ENCODE assay signal across 23 cellular contexts in genomic region chr6:123000244-123000770, GRCh38. TPM values are rescaled to one million over a fixed set of nuclear protein-coding genes. Genes with fewer than 3 reads are reported as not detected.
"Had no signal": no experiment of that assay in that cellular context is flagged by ENCODE, and none has a peak within 500 bp of the region (broad histone marks: within the 10 kb centered on the region; RNA-seq: fewer than 3 reads in every experiment).

No MANE protein-coding gene starts in this region.

- H3K27ac Mint-ChIP-seq: immature natural killer cell; naive thymus-derived CD4-positive, alpha-beta T cell; nephron progenitor cell had no signal

- H3K36me3 ChIP-seq: colonic mucosa, sigmoid colon, stomach, thoracic aorta, transverse colon had no signal

- H3K9me3 Mint-ChIP-seq: nephron progenitor cell had no signal

- H3K9me3 ChIP-seq: colonic mucosa, sigmoid colon, stomach, thoracic aorta, transverse colon had no signal

- H3K27ac ChIP-seq: colonic mucosa, sigmoid colon, skin epidermis, stomach, thoracic aorta, transverse colon had no signal

- ATAC-seq: esophagus mucosa; left ventricle myocardium superior; naive thymus-derived CD4-positive, alpha-beta T cell had no signal

- H3K4me1 Mint-ChIP-seq: immature natural killer cell had no signal

- DNase-seq: colonic mucosa; dermis blood vessel endothelial cell; effector CD4-positive, alpha-beta T cell; immature natural killer cell; left ventricle myocardium superior; naive thymus-derived CD4-positive, alpha-beta T cell; nephron progenitor cell; posterior cingulate gyrus; sigmoid colon; stimulated activated CD4-positive, alpha-beta T cell treated with anti-CD3 and anti-CD28 coated beads, Interleukin-12 subunit alpha, Interleukin-12 subunit beta, amount 100 ng/mL, for 4 hours; stimulated activated naive CD4-positive, alpha-beta T cell; stomach; substantia nigra; transverse colon had no signal

- H3K4me3 Mint-ChIP-seq: immature natural killer cell; naive thymus-derived CD4-positive, alpha-beta T cell; nephron progenitor cell had no signal

- H3K4me3 ChIP-seq: colonic mucosa, sigmoid colon, skin epidermis, stomach, thoracic aorta, transverse colon had no signal

- H3K4me1 ChIP-seq: colonic mucosa had no signal

RNA-seq across cellular contexts. Expression of gene CLVS2, which starts 4.3 kb away (rescaled TPM):
- total RNA-seq: dermis blood vessel endothelial cell; esophagus mucosa; lung microvascular endothelial cell; mesenteric fat pad; naive thymus-derived CD4-positive, alpha-beta T cell; osteocyte; pulmonary artery endothelial cell had no signal
- polyA plus RNA-seq: fibroblast of lung; immature natural killer cell; keratinocyte; naive thymus-derived CD4-positive, alpha-beta T cell had no signal
